ENCODE assay signal across 7 cellular contexts in the genomic region with DNA sequence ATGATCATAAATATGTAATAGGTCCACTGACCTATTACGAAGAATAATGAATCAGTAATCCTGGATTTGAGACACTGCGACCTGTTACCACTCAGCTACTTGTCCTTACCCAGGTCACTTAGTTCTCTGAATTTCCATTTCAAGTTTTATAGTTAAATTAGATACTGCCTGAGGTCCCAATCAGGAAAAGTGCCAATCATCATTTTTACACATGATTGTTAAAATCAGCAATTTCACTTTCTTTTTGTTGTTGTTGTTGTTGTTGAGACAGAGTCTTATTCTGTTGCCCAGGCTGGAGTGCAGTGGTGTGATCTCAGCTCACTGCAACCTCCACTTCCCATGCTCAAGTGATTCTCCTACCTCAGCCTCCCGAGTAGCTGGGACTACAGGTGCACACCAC.
"Had no signal": no experiment of that assay in that cellular context is flagged by ENCODE, and none has a peak within 500 bp of the region (broad histone marks: within the 10 kb centered on the region; RNA-seq: fewer than 3 reads in every experiment).

No MANE protein-coding gene starts in this region.

- ATAC-seq: GM23338 had no signal

- H3K27ac ChIP-seq: HL-60 had no signal

- DNase-seq: H9, HCEC 1CT, KG1 had no signal

- H3K4me3 ChIP-seq: GM23338 had no signal

- FAIRE-seq: H1, H54 had no signal

- H3K4me2 ChIP-seq: GM23338 had no signal

- H2AFZ ChIP-seq: GM23338 had no signal
